1 cellular context compared by ENCODE assay signal in the genomic region with DNA sequence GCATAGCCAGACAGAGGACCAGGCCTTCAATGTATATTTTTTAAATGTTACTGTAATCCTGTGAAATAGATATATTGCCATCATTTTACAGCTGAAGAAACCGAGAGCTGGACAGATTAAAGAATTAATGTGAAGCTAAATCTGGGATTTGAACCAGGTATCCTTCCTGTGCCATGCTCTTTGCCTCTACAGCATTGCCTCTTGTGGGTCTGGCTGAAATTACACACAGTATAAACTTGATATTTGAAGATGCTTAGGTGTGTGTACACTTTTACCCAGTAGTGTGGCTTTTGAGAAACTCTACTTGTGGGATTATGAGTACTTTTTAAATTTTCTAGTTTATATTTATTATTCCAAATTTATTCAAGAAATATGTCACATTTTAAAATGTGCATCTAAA.
TF ChIP-seq lines count a peak whose summit lies in the region.

No MANE protein-coding gene starts in this region.

TF ChIP-seq in H1, 55 proteins besides CTCF, POLR2A, EP300 and RAD21:
- TF ChIP-seq RNF2 (IDR thresholded peaks at IDR 0.05; ENCODE audit: borderline replicate concordance, low read depth, low read length, missing control alignments, poor library complexity, severe bottlenecking) (no peak), CHD2 (IDR thresholded peaks at IDR 0.05; ENCODE audit: low read length) (no peak), CHD1 (IDR thresholded peaks at IDR 0.05; ENCODE audit: low read depth, low read length) (no peak), BACH1 (IDR thresholded peaks at IDR 0.05; ENCODE audit: low read length) (no peak), SUZ12 (IDR thresholded peaks at IDR 0.05; ENCODE audit: low read length) (no peak), ZNF274 (IDR thresholded peaks at IDR 0.05; ENCODE audit: borderline replicate concordance, extremely low read depth, low read length) (no peak), TAF7 (optimal IDR thresholded peaks at IDR 0.05; ENCODE audit: borderline replicate concordance, low read depth, low read length) (no peak), NANOG (IDR thresholded peaks at IDR 0.05; ENCODE audit: insufficient read depth, low read depth, low read length, poor library complexity, severe bottlenecking) (no peak), CTBP2 (IDR thresholded peaks at IDR 0.05; ENCODE audit: borderline replicate concordance, insufficient read depth, insufficient read length, low read length) (no peak), SIRT6 (IDR thresholded peaks at IDR 0.05; ENCODE audit: low read length) (no peak), RBBP5 (IDR thresholded peaks at IDR 0.05; ENCODE audit: borderline replicate concordance, low read depth, low read length) (no peak), JUN (IDR thresholded peaks at IDR 0.05; ENCODE audit: low read depth, low read length) (no peak), SIN3A (conservative IDR thresholded peaks at IDR 0.05 in 1 of 2, IDR thresholded peaks at IDR 0.05 in 1 of 2; ENCODE audit: low read depth in 1 of 2, low read length in 2 of 2) (no peak), SP4 (IDR thresholded peaks at IDR 0.05; ENCODE audit: low read length) (no peak), BCL11A (IDR thresholded peaks at IDR 0.05; ENCODE audit: low read depth in 2 of 2, low read length in 2 of 2) (no peak), EZH2 (IDR thresholded peaks at IDR 0.05; ENCODE audit: low read depth, low read length, severe bottlenecking) (no peak)
- TF ChIP-seq, protein P1, sequence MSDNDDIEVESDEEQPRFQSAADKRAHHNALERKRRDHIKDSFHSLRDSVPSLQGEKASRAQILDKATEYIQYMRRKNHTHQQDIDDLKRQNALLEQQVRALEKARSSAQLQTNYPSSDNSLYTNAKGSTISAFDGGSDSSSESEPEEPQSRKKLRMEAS (IDR thresholded peaks at IDR 0.05), result no peak
- TF ChIP-seq, protein P2, sequence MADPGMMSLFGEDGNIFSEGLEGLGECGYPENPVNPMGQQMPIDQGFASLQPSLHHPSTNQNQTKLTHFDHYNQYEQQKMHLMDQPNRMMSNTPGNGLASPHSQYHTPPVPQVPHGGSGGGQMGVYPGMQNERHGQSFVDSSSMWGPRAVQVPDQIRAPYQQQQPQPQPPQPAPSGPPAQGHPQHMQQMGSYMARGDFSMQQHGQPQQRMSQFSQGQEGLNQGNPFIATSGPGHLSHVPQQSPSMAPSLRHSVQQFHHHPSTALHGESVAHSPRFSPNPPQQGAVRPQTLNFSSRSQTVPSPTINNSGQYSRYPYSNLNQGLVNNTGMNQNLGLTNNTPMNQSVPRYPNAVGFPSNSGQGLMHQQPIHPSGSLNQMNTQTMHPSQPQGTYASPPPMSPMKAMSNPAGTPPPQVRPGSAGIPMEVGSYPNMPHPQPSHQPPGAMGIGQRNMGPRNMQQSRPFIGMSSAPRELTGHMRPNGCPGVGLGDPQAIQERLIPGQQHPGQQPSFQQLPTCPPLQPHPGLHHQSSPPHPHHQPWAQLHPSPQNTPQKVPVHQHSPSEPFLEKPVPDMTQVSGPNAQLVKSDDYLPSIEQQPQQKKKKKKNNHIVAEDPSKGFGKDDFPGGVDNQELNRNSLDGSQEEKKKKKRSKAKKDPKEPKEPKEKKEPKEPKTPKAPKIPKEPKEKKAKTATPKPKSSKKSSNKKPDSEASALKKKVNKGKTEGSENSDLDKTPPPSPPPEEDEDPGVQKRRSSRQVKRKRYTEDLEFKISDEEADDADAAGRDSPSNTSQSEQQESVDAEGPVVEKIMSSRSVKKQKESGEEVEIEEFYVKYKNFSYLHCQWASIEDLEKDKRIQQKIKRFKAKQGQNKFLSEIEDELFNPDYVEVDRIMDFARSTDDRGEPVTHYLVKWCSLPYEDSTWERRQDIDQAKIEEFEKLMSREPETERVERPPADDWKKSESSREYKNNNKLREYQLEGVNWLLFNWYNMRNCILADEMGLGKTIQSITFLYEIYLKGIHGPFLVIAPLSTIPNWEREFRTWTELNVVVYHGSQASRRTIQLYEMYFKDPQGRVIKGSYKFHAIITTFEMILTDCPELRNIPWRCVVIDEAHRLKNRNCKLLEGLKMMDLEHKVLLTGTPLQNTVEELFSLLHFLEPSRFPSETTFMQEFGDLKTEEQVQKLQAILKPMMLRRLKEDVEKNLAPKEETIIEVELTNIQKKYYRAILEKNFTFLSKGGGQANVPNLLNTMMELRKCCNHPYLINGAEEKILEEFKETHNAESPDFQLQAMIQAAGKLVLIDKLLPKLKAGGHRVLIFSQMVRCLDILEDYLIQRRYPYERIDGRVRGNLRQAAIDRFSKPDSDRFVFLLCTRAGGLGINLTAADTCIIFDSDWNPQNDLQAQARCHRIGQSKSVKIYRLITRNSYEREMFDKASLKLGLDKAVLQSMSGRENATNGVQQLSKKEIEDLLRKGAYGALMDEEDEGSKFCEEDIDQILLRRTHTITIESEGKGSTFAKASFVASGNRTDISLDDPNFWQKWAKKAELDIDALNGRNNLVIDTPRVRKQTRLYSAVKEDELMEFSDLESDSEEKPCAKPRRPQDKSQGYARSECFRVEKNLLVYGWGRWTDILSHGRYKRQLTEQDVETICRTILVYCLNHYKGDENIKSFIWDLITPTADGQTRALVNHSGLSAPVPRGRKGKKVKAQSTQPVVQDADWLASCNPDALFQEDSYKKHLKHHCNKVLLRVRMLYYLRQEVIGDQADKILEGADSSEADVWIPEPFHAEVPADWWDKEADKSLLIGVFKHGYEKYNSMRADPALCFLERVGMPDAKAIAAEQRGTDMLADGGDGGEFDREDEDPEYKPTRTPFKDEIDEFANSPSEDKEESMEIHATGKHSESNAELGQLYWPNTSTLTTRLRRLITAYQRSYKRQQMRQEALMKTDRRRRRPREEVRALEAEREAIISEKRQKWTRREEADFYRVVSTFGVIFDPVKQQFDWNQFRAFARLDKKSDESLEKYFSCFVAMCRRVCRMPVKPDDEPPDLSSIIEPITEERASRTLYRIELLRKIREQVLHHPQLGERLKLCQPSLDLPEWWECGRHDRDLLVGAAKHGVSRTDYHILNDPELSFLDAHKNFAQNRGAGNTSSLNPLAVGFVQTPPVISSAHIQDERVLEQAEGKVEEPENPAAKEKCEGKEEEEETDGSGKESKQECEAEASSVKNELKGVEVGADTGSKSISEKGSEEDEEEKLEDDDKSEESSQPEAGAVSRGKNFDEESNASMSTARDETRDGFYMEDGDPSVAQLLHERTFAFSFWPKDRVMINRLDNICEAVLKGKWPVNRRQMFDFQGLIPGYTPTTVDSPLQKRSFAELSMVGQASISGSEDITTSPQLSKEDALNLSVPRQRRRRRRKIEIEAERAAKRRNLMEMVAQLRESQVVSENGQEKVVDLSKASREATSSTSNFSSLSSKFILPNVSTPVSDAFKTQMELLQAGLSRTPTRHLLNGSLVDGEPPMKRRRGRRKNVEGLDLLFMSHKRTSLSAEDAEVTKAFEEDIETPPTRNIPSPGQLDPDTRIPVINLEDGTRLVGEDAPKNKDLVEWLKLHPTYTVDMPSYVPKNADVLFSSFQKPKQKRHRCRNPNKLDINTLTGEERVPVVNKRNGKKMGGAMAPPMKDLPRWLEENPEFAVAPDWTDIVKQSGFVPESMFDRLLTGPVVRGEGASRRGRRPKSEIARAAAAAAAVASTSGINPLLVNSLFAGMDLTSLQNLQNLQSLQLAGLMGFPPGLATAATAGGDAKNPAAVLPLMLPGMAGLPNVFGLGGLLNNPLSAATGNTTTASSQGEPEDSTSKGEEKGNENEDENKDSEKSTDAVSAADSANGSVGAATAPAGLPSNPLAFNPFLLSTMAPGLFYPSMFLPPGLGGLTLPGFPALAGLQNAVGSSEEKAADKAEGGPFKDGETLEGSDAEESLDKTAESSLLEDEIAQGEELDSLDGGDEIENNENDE (IDR thresholded peaks at IDR 0.05; ENCODE audit: insufficient replicate concordance, low read length), result no peak
